17 cellular contexts compared by ENCODE assay signal in the genomic region with DNA sequence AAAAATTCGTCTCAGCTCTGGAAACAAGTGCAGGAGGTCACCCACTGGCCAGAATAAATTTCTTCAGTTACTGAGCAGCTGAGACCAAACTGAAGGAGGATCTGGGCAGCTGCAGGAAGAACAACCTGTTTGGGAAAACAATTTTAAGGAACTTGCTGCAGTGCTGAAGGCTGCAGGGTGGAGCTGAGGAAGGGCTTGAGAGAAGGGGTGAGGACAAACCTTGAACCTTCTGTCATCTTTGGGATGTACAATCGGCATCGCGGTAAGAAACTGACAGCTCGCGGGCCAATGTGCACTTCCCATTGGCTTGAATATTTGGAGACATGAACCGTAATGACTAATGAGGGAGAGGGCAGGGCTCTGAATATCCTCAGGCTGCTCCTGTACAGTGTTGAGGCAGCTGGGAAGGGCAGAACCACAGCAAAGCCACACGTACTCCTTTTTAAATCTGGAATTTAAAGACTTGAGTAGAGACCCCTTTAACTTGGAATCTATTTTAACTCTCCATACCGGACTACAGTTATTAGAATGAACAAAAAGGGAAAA.
"Had no signal": no experiment of that assay in that cellular context is flagged by ENCODE, and none has a peak within 500 bp of the region (broad histone marks: within the 10 kb centered on the region; RNA-seq: fewer than 3 reads in every experiment).

No MANE protein-coding gene starts in this region.

- H3K27me3 ChIP-seq: colonic mucosa, right lobe of liver had no signal

- H3K4me3 ChIP-seq: colonic mucosa, psoas muscle, right lobe of liver had no signal

- H3K27ac ChIP-seq: colonic mucosa, psoas muscle, right lobe of liver, VCaP had no signal

- H3K36me3 ChIP-seq: colonic mucosa, right lobe of liver had no signal

- H3K4me1 ChIP-seq: colonic mucosa, psoas muscle, right lobe of liver had no signal

- H3K9me3 ChIP-seq: colonic mucosa, psoas muscle, right lobe of liver had no signal

- DNase-seq: activated CD4-positive, alpha-beta memory T cell treated with anti-CD3 and anti-CD28 coated beads for 36 hours; activated CD4-positive, alpha-beta T cell treated with anti-CD3 and anti-CD28 coated beads for 1 hour; activated CD8-positive, alpha-beta memory T cell treated with anti-CD3 and anti-CD28 coated beads, Interleukin-2, amount 50 U/mL, for 48 hours; activated gamma-delta T cell; activated T-cell treated with anti-CD3 and anti-CD28 coated beads, Interleukin-2, amount 50 U/mL, for 72 hours; amniotic stem cell; central memory CD4-positive, alpha-beta T cell; colonic mucosa; foreskin melanocyte; left ventricle myocardium superior; mesendoderm; psoas muscle; right lobe of liver; stimulated activated CD4-positive, alpha-beta T cell treated with anti-CD3 and anti-CD28 coated beads, Interleukin-12 subunit alpha, Interleukin-12 subunit beta, amount 100 ng/mL, for 4 hours; stimulated activated CD4-positive, alpha-beta T cell treated with anti-CD3 and anti-CD28 coated beads, Interleukin-2, amount 100 ng/mL, for 24 hours; T-helper 9 cell had no signal
